Comparison of ENCODE assay signal across 10 cellular contexts in genomic region chr14:103121846-103122577, GRCh38. TPM values are rescaled to one million over a fixed set of nuclear protein-coding genes. Genes with fewer than 3 reads are reported as not detected.
DNase-seq lines count a peak whose midpoint lies in the region; ATAC-seq and TF ChIP-seq lines count a peak whose summit lies in the region.
"Had no signal": no experiment of that assay in that cellular context is flagged by ENCODE, and none has a peak within 500 bp of the region (broad histone marks: within the 10 kb centered on the region; RNA-seq: fewer than 3 reads in every experiment).

No MANE protein-coding gene starts in this region.

- peaks cover 56% of the 10 kb centered on the region for H3F3A ChIP-seq in PC-9 (ENCODE audit: insufficient read depth, low read depth)

- H3K4me3 Mint-ChIP-seq in IgD-negative memory B cell (peak overlapping the region in 3 of 4 donors; percentile 8 to 82 (median 28)), naive B cell (peak overlapping the region in 6 of 8 donors; percentile 15 to 70 (median 64))
- H3K4me3 Mint-ChIP-seq: activated naive CD4-positive, alpha-beta T cell treated with anti-CD3 and anti-CD28 coated beads, Interleukin-2, amount 50 U/mL, for 24 hours had no signal

- peaks cover 40% of the 10 kb centered on the region for H3K79me2 ChIP-seq in PC-9 (ENCODE audit: low read depth)

- H3K27ac Mint-ChIP-seq in IgD-negative memory B cell (no peak overlapping the region), naive B cell (peak overlapping the region in 1 of 6 donors; percentile 24)
- H3K27ac Mint-ChIP-seq: activated naive CD4-positive, alpha-beta T cell treated with anti-CD3 and anti-CD28 coated beads, Interleukin-2, amount 50 U/mL, for 24 hours had no signal

- H3K27me3 ChIP-seq in PC-9 (ENCODE audit: insufficient read depth, low read depth) (no peaks in the 10 kb centered on the region), esophagus muscularis mucosa (peaks cover 0 to 43% (median 6%) of the 10 kb centered on the region in 4 donors)

- no peak for TF ChIP-seq POLR2A in esophagus muscularis mucosa (IDR thresholded peaks at IDR 0.05; ENCODE audit: low read depth)

- H3K4me1 ChIP-seq in PC-9 (replicated peaks; ENCODE audit: insufficient read depth) (peaks cover 55% of the 10 kb centered on the region), esophagus muscularis mucosa (peaks cover 67 to 93% (median 87%) of the 10 kb centered on the region in 4 donors)

- ATAC-seq in naive B cell (ENCODE audit: low read depth in 2 of 2) (peak; percentile 17 to 25), HG03457 (IDR thresholded peaks at IDR 0.05; ENCODE audit: unreplicated experiment) (no peak), HG03097 (IDR thresholded peaks at IDR 0.05; ENCODE audit: low FRiP score, unreplicated experiment) (no peak)

- peak overlapping the region; percentile 65; the same call in 1 of the 2 replicates for H2AFZ ChIP-seq in PC-9

- H3K36me3 Mint-ChIP-seq in IgD-negative memory B cell (peaks cover 2% of the 10 kb centered on the region), naive B cell (no peaks in the 10 kb centered on the region)
- H3K36me3 Mint-ChIP-seq: activated naive CD4-positive, alpha-beta T cell treated with anti-CD3 and anti-CD28 coated beads, Interleukin-2, amount 50 U/mL, for 24 hours had no signal

- peak overlapping the region; percentile 99 for H3K4me2 ChIP-seq in PC-9

- peak; percentile 77 to 83 for DNase-seq in AML-193 (lab: John Stamatoyannopoulos, UW)
- peak; percentile 100 for DNase-seq in PC-9
- peak; percentile 96 for DNase-seq in esophagus muscularis mucosa (ENCODE audit: extremely low spot score)
- DNase-seq in naive B cell, result no peak
- no peak for DNase-seq in NAMALWA (ENCODE audit: low spot score)

- H3K4me3 ChIP-seq in PC-9 (peak overlapping the region; percentile 81), esophagus muscularis mucosa (peak overlapping the region; percentile 58 to 71 (median 66))

- intact Hi-C loops in PC-9 (cut with micrococcal nuclease; ENCODE audit: unreplicated experiment), result loop anchor here (1.0 kb wide), 2 partner anchors 17 to 44 kb away; no protein-coding TSS in a partner anchor
- intact Hi-C loops in esophagus muscularis mucosa (cut with DNase I), result no loop called here

- H3K27me3 Mint-ChIP-seq in IgD-negative memory B cell (peaks cover 16% of the 10 kb centered on the region), naive B cell (peaks cover 16 to 60% (median 38%) of the 10 kb centered on the region in 3 donors)

- H3K9me2 ChIP-seq in PC-9 (ENCODE audit: insufficient read depth), result no peaks in the 10 kb centered on the region

- no peak for TF ChIP-seq EP300 in esophagus muscularis mucosa (IDR thresholded peaks at IDR 0.05)

- CTCF ChIA-PET in PC-9 (lab: Charles Lee), result interaction anchor here (1.8 kb wide), 1 partner anchor 17 kb away, joined by 7 read pairs; no protein-coding TSS in a partner anchor

- peaks cover 26% of the 10 kb centered on the region for H3K36me3 ChIP-seq in PC-9 (ENCODE audit: low read depth)
- H3K36me3 ChIP-seq in esophagus muscularis mucosa, result peaks cover 0 to 6% (median 0%) of the 10 kb centered on the region in 4 donors

- H4K20me1 ChIP-seq in PC-9 (ENCODE audit: insufficient read depth), result peaks cover 28% of the 10 kb centered on the region

- H3K9me3 Mint-ChIP-seq in IgD-negative memory B cell, result no peaks in the 10 kb centered on the region
- peaks cover 0 to 4% (median 0%) of the 10 kb centered on the region in 7 donors for H3K9me3 Mint-ChIP-seq in naive B cell
- H3K9me3 Mint-ChIP-seq: activated naive CD4-positive, alpha-beta T cell treated with anti-CD3 and anti-CD28 coated beads, Interleukin-2, amount 50 U/mL, for 24 hours had no signal

- H3K4me1 Mint-ChIP-seq in IgD-negative memory B cell (peaks cover 3 to 5% (median 4%) of the 10 kb centered on the region in 3 donors), naive B cell (peaks cover 11 to 14% (median 12%) of the 10 kb centered on the region in 3 donors)
- H3K4me1 Mint-ChIP-seq: activated naive CD4-positive, alpha-beta T cell treated with anti-CD3 and anti-CD28 coated beads, Interleukin-2, amount 50 U/mL, for 24 hours had no signal

- peak overlapping the region; percentile 86 for H3K27ac ChIP-seq in PC-9
- H3K27ac ChIP-seq in esophagus muscularis mucosa (replicated peaks in 1 of 4), result peak overlapping the region; percentile 84 to 92 (median 88)

- TF ChIP-seq CTCF in PC-9 (conservative IDR thresholded peaks at IDR 0.05), result no peak
- no peak for TF ChIP-seq CTCF in esophagus muscularis mucosa (IDR thresholded peaks at IDR 0.05)

- no TSS peak for BruUV-seq in PC-9 (replicated peaks; lab: Mats Ljungman, UMichigan)

- H3K9me3 ChIP-seq in PC-9 (ENCODE audit: insufficient read depth, low read depth) (no peaks in the 10 kb centered on the region), esophagus muscularis mucosa (no peaks in the 10 kb centered on the region)

- 12% methylated on average over 7 of the region's 23 CpGs for WGBS in esophagus muscularis mucosa

- POLR2A ChIA-PET in PC-9 (lab: Charles Lee; ENCODE audit: unreplicated experiment), result no interaction called here

RNA-seq across cellular contexts. Expression of gene TNFAIP2, which starts 1.2 kb away (rescaled TPM):
- not detected for polyA plus RNA-seq in IgD-negative memory B cell
- total RNA-seq in PC-9 (2021), result 291 and 366 TPM in 2 replicates
- total RNA-seq in esophagus muscularis mucosa, result 100 to 1,000 TPM in 1 of 4 donors, 10 to 100 TPM in 3; 29.0 to 104 (median 74.0) TPM
- polyA plus RNA-seq in naive B cell (ENCODE audit: low read depth in 6 of 6), result 1 to 10 TPM in 1 of 6 donors, under 1 TPM in 2, not detected in 3; 0.41 to 2.1 (median 0.43) TPM

RNA-seq across cellular contexts. Expression of gene EXOC3L4, which starts 27.5 kb away (rescaled TPM):
- polyA plus RNA-seq in IgD-negative memory B cell (not detected), naive B cell (ENCODE audit: low read depth in 6 of 6) (not detected)
- total RNA-seq in PC-9 (2021) (0.38 and 1.7 TPM in 2 replicates), esophagus muscularis mucosa (1 to 10 TPM in 3 of 4 donors, under 1 TPM in 1; 0.42 to 2.0 (median 1.2) TPM)
- total RNA-seq: temporal lobe had no signal

RNA-seq across cellular contexts. Expression of gene LBHD2, which starts 38.0 kb away (rescaled TPM):
- not detected for polyA plus RNA-seq in IgD-negative memory B cell
- total RNA-seq in PC-9 (2021), result 0.52 and 0.78 TPM in 2 replicates
- total RNA-seq in esophagus muscularis mucosa, result not detected
- not detected for polyA plus RNA-seq in naive B cell (ENCODE audit: low read depth in 6 of 6)
- total RNA-seq: temporal lobe had no signal

Comparison
In these comparisons a context has a peak if more than half of its experiments do, and no peak if none do; other contexts are left out.
1. DNase-seq: peak in AML-193 (2 of 2), PC-9 (2 of 2) and esophagus muscularis mucosa (single experiment); none in naive B cell (single experiment) and NAMALWA (single experiment).
2. ATAC-seq: peak in naive B cell (2 of 2); none in HG03457 (single experiment) and HG03097 (single experiment).